22 cellular contexts compared by ENCODE assay signal in genomic region chr1:116850436-116850835, GRCh38. TPM values are rescaled to one million over a fixed set of nuclear protein-coding genes. Genes with fewer than 3 reads are reported as not detected.
DNase-seq lines count a peak whose midpoint lies in the region; ATAC-seq and TF ChIP-seq lines count a peak whose summit lies in the region.
"Had no signal": no experiment of that assay in that cellular context is flagged by ENCODE, and none has a peak within 500 bp of the region (broad histone marks: within the 10 kb centered on the region; RNA-seq: fewer than 3 reads in every experiment).

No MANE protein-coding gene starts in this region.

- H3K27me3 ChIP-seq in mesenchymal stem cell (ENCODE audit: control insufficient read depth in 1 of 2, insufficient read depth in 1 of 2, low read length in 2 of 2) (peaks cover 0 to 5% of the 10 kb centered on the region in 2 experiments), dorsolateral prefrontal cortex (no peaks in the 10 kb centered on the region)
- H3K27me3 ChIP-seq: BLaER1 treated with 17β-estradiol and CSF1 and Interleukin-3, amounts not matched to agents 10 nM and 100 nM; Peyer's patch; SJSA1 had no signal

- H3K4me1 Mint-ChIP-seq in activated CD8-positive, alpha-beta T cell treated with anti-CD3 and anti-CD28 coated beads for 36 hours (ENCODE audit: low read depth): peaks cover 32% of the 10 kb centered on the region

- H3K14ac ChIP-seq in mesenchymal stem cell (ENCODE audit: low read length in 2 of 2): no peak overlapping the region

- H4K91ac ChIP-seq in mesenchymal stem cell (ENCODE audit: low read length): no peak overlapping the region

- WGBS in mesenchymal stem cell: 81% methylated on average over 1 of the region's 1 CpG

- H3K18ac ChIP-seq in mesenchymal stem cell (ENCODE audit: low read depth in 1 of 2, low read length in 2 of 2): peak overlapping the region in 1 of 2 experiments; percentile 16

- no peak for TF ChIP-seq CTCF in choroid plexus epithelial cell (conservative IDR thresholded peaks at IDR 0.05; ENCODE audit: low read depth, low read length)
- no peak for TF ChIP-seq CTCF in activated CD8-positive, alpha-beta T cell treated with anti-CD3 and anti-CD28 coated beads for 36 hours (IDR thresholded peaks at IDR 0.05)
- TF ChIP-seq CTCF in dorsolateral prefrontal cortex (IDR thresholded peaks at IDR 0.05 in 54 of 56, conservative IDR thresholded peaks at IDR 0.05 in 2 of 56; ENCODE audit: low read depth in 1 of 56, partially characterized antibody in 56 of 56): no peak

- CTCF ChIA-PET in activated CD8-positive, alpha-beta T cell treated with anti-CD3 and anti-CD28 coated beads for 36 hours (lab: Charles Lee): interaction anchor here (1.0 kb wide), 1 partner anchor 17 kb away, joined by 4 read pairs; no protein-coding TSS in a partner anchor

- H3K23ac ChIP-seq in mesenchymal stem cell (ENCODE audit: low read length in 2 of 2): no peak overlapping the region

- H2BK120ac ChIP-seq in mesenchymal stem cell (ENCODE audit: low read depth, low read length): peak overlapping the region; percentile 19

- no peak overlapping the region for H3K9ac ChIP-seq in mesenchymal stem cell (ENCODE audit: low read length)
- H3K9ac ChIP-seq: BLaER1 treated with 17β-estradiol and CSF1 and Interleukin-3, amounts not matched to agents 10 nM and 100 nM had no signal

- no peak overlapping the region for H2BK5ac ChIP-seq in mesenchymal stem cell (ENCODE audit: low read depth, low read length, poor library complexity, severe bottlenecking)

- POLR2A ChIA-PET in activated CD8-positive, alpha-beta T cell treated with anti-CD3 and anti-CD28 coated beads for 36 hours (lab: Charles Lee): no interaction called here

- H3K79me1 ChIP-seq in mesenchymal stem cell (replicated peaks; ENCODE audit: low read length, poor library complexity, severe bottlenecking): no peaks in the 10 kb centered on the region

- H3K36me3 ChIP-seq in mesenchymal stem cell (ENCODE audit: control insufficient read depth in 1 of 2, insufficient read depth in 2 of 2, low read depth in 1 of 2, low read length in 2 of 2): no peaks in the 10 kb centered on the region
- H3K36me3 ChIP-seq: BLaER1 treated with 17β-estradiol and CSF1 and Interleukin-3, amounts not matched to agents 10 nM and 100 nM; Peyer's patch; SJSA1 had no signal

- no peak overlapping the region for H3K4ac ChIP-seq in mesenchymal stem cell (ENCODE audit: low read depth in 1 of 2, low read length in 2 of 2)

- no peak overlapping the region for H2AFZ ChIP-seq in mesenchymal stem cell (ENCODE audit: low read depth, low read length)

- no peak overlapping the region for H3K27ac Mint-ChIP-seq in activated CD8-positive, alpha-beta T cell treated with anti-CD3 and anti-CD28 coated beads for 36 hours
- H3K27ac Mint-ChIP-seq: CD8-positive, alpha-beta T cell; H9 had no signal

- DNase-seq in Daoy (ENCODE audit: low read depth) (peak; percentile 67), M059J (ENCODE audit: low read depth) (peak; percentile 40), choroid plexus epithelial cell (ENCODE audit: low read depth) (peak; percentile 13), mesenchymal stem cell (no peak), hippocampal formation (lab: John Stamatoyannopoulos, UW) (no peak), dorsolateral prefrontal cortex (no peak), left ventricle myocardium superior (no peak)
- no peak for DNase-seq in activated CD8-positive, alpha-beta T cell treated with anti-CD3 and anti-CD28 coated beads for 36 hours
- DNase-seq: CD8-positive, alpha-beta T cell; DMS153; H9; Karpas-422; NCI-H1417; NCI-H1694 treated with DMSO at 0.1 percent for 48 hours; NCI-H2081 treated with DMSO at 0.1 percent for 48 hours; NCI-H446; NCI-H526; Peyer's patch had no signal

- no peaks in the 10 kb centered on the region for H3K9me3 Mint-ChIP-seq in activated CD8-positive, alpha-beta T cell treated with anti-CD3 and anti-CD28 coated beads for 36 hours
- H3K9me3 Mint-ChIP-seq: CD8-positive, alpha-beta T cell had no signal

- no peak overlapping the region for H3K4me3 Mint-ChIP-seq in activated CD8-positive, alpha-beta T cell treated with anti-CD3 and anti-CD28 coated beads for 36 hours
- H3K4me3 Mint-ChIP-seq: CD8-positive, alpha-beta T cell; H9 had no signal

- H3K27me3 Mint-ChIP-seq in activated CD8-positive, alpha-beta T cell treated with anti-CD3 and anti-CD28 coated beads for 36 hours: no peaks in the 10 kb centered on the region

- H3K4me2 ChIP-seq in mesenchymal stem cell (ENCODE audit: low read length, poor library complexity, severe bottlenecking): no peak overlapping the region
- H3K4me2 ChIP-seq: BLaER1 treated with 17β-estradiol and CSF1 and Interleukin-3, amounts not matched to agents 10 nM and 100 nM had no signal

- H2BK12ac ChIP-seq in mesenchymal stem cell (ENCODE audit: low read length in 2 of 2): no peak overlapping the region

- peaks cover 18% of the 10 kb centered on the region for H3K4me1 ChIP-seq in mesenchymal stem cell (ENCODE audit: control insufficient read depth, insufficient read depth, low read depth, low read length)
- H3K4me1 ChIP-seq: SJSA1 had no signal

- H3K36me3 Mint-ChIP-seq in activated CD8-positive, alpha-beta T cell treated with anti-CD3 and anti-CD28 coated beads for 36 hours (ENCODE audit: low read depth): no peaks in the 10 kb centered on the region
- H3K36me3 Mint-ChIP-seq: CD8-positive, alpha-beta T cell had no signal

- H4K8ac ChIP-seq in mesenchymal stem cell (ENCODE audit: low read length): no peak overlapping the region

- peak overlapping the region; percentile 21 for H2AK5ac ChIP-seq in mesenchymal stem cell (ENCODE audit: low read length, severe bottlenecking)

- H2BK15ac ChIP-seq in mesenchymal stem cell (ENCODE audit: low read depth, poor library complexity, severe bottlenecking): no peak overlapping the region

- no peaks in the 10 kb centered on the region for H3K9me3 ChIP-seq in mesenchymal stem cell (ENCODE audit: control insufficient read depth, low read length)
- H3K9me3 ChIP-seq: BLaER1 treated with 17β-estradiol and CSF1 and Interleukin-3, amounts not matched to agents 10 nM and 100 nM; Peyer's patch; SJSA1 had no signal

- H3K27ac ChIP-seq in mesenchymal stem cell (ENCODE audit: low read length, poor library complexity, severe bottlenecking): no peak overlapping the region
- no peak overlapping the region for H3K27ac ChIP-seq in dorsolateral prefrontal cortex
- H3K27ac ChIP-seq: 22Rv1; BLaER1 treated with 17β-estradiol and CSF1 and Interleukin-3, amounts not matched to agents 10 nM and 100 nM; Peyer's patch; SJSA1 had no signal

- intact Hi-C loops in activated CD8-positive, alpha-beta T cell treated with anti-CD3 and anti-CD28 coated beads for 36 hours (cut with micrococcal nuclease): no loop called here
- intact Hi-C loops in dorsolateral prefrontal cortex (cut with DNase I) (loop anchor here in 1 of 2 donors (5.0 kb wide), 1 partner anchor 207 kb away; no protein-coding TSS in a partner anchor), left ventricle myocardium superior (cut with micrococcal nuclease) (no loop called here)

- no peak overlapping the region for H3K4me3 ChIP-seq in choroid plexus epithelial cell (ENCODE audit: low read depth, low read length)
- H3K4me3 ChIP-seq in mesenchymal stem cell (ENCODE audit: insufficient read depth in 1 of 2, low read depth in 1 of 2, low read length in 2 of 2): no peak overlapping the region
- no peak overlapping the region for H3K4me3 ChIP-seq in dorsolateral prefrontal cortex
- H3K4me3 ChIP-seq: BLaER1 treated with 17β-estradiol and CSF1 and Interleukin-3, amounts not matched to agents 10 nM and 100 nM; Peyer's patch; SJSA1 had no signal

- ATAC-seq in activated CD8-positive, alpha-beta T cell treated with anti-CD3 and anti-CD28 coated beads for 36 hours: no peak
- no peak for ATAC-seq in left ventricle myocardium superior
- ATAC-seq: CD8-positive, alpha-beta T cell had no signal

RNA-seq across cellular contexts. Expression of gene PTGFRN, which starts 59.3 kb away (rescaled TPM):
- total RNA-seq in Daoy (2014; rRNA removed; shearing (Covaris generic)): 177 and 219 TPM in 2 replicates
- total RNA-seq in M059J (2014; rRNA removed; shearing (Covaris generic)): 61.9 and 144 TPM in 2 replicates
- polyA plus RNA-seq in mesenchymal stem cell (2013, experiment 1 of 2): 73.6 TPM
- 75.7 TPM for polyA plus RNA-seq in mesenchymal stem cell (2013, experiment 2 of 2)
- total RNA-seq in activated CD8-positive, alpha-beta T cell treated with anti-CD3 and anti-CD28 coated beads for 36 hours: 1 to 10 TPM; 7.0 to 8.4 TPM
- 10 to 100 TPM; 10.1 to 48.6 (median 27.8) TPM for total RNA-seq in dorsolateral prefrontal cortex
- 99.6 TPM for total RNA-seq in left ventricle myocardium superior
- total RNA-seq: OCI-LY7 had no signal

Comparison
In these comparisons a context has a peak if more than half of its experiments do, and no peak if none do; other contexts are left out.
1. DNase-seq: peak in Daoy (single experiment), M059J (single experiment) and choroid plexus epithelial cell (single experiment); none in mesenchymal stem cell (single experiment), activated CD8-positive, alpha-beta T cell treated with anti-CD3 and anti-CD28 coated beads for 36 hours (single experiment), hippocampal formation (0 of 2), dorsolateral prefrontal cortex (0 of 10) and left ventricle myocardium superior (single experiment).